30 cellular contexts compared by ENCODE assay signal in genomic region chr10:130054021-130054420, GRCh38. TPM values are rescaled to one million over a fixed set of nuclear protein-coding genes. Genes with fewer than 3 reads are reported as not detected.
"Had no signal": no experiment of that assay in that cellular context is flagged by ENCODE, and none has a peak within 500 bp of the region (broad histone marks: within the 10 kb centered on the region; RNA-seq: fewer than 3 reads in every experiment).

No MANE protein-coding gene starts in this region.

- H3K27me3 ChIP-seq: neutrophil, pancreas, right lobe of liver, sigmoid colon, suprapubic skin, testis, tibial artery, transverse colon, upper lobe of right lung, uterus had no signal

- H3K4me1 Mint-ChIP-seq: naive thymus-derived CD8-positive, alpha-beta T cell; nephron progenitor cell; neural crest cell; stimulated activated effector memory CD8-positive, alpha-beta T cell treated with anti-CD3 and anti-CD28 coated beads, Interleukin-12 subunit alpha, Interleukin-12 subunit beta, amount 100 ng/mL, for 72 hours had no signal

- H3K9me3 ChIP-seq: neutrophil, pancreas, prostate gland, sigmoid colon, suprapubic skin, testis, uterus had no signal

- H3K36me3 ChIP-seq: neutrophil, pancreas, prostate gland, right lobe of liver, sigmoid colon, stomach, suprapubic skin, tibial artery, transverse colon, upper lobe of right lung, uterus had no signal

- H3K4me1 ChIP-seq: pancreas, prostate gland, right lobe of liver, sigmoid colon, stomach, suprapubic skin, testis, tibial artery, transverse colon, upper lobe of right lung, uterus had no signal

- H3K9me3 Mint-ChIP-seq: natural killer cell treated with Interleukin-12 subunit alpha and Interleukin-12 subunit beta and Interleukin-15 and Interleukin-18, amount 100 ng/mL, for 72 hours; neural crest cell; stimulated activated effector memory CD8-positive, alpha-beta T cell treated with anti-CD3 and anti-CD28 coated beads, Interleukin-12 subunit alpha, Interleukin-12 subunit beta, amount 100 ng/mL, for 72 hours; stimulated activated naive CD8-positive, alpha-beta T cell treated with anti-CD3 and anti-CD28 coated beads, Interleukin-15, Interleukin-2, amounts not matched to agents 100 ng/mL and 50 ng/mL, for 24 hours had no signal

- H3K4me3 Mint-ChIP-seq: naive thymus-derived CD8-positive, alpha-beta T cell; natural killer cell treated with Interleukin-12 subunit alpha and Interleukin-12 subunit beta and Interleukin-15 and Interleukin-18, amount 100 ng/mL, for 72 hours; nephron progenitor cell; neural crest cell; stimulated activated effector memory CD8-positive, alpha-beta T cell treated with anti-CD3 and anti-CD28 coated beads, Interleukin-12 subunit alpha, Interleukin-12 subunit beta, amount 100 ng/mL, for 72 hours; stimulated activated naive B cell treated with anti-CD40 and anti-IgM and Interleukin-4, amounts not matched to agents 10 μg/mL and 1 μg/mL and 100 μg/mL, for 72 hours; stimulated activated naive CD8-positive, alpha-beta T cell treated with anti-CD3 and anti-CD28 coated beads, Interleukin-15, Interleukin-2, amounts not matched to agents 100 ng/mL and 50 ng/mL, for 24 hours; type B pancreatic cell had no signal

- H3K27ac Mint-ChIP-seq: naive thymus-derived CD8-positive, alpha-beta T cell; natural killer cell treated with Interleukin-12 subunit alpha and Interleukin-12 subunit beta and Interleukin-15 and Interleukin-18, amount 100 ng/mL, for 72 hours; nephron progenitor cell; stimulated activated effector memory CD8-positive, alpha-beta T cell treated with anti-CD3 and anti-CD28 coated beads, Interleukin-12 subunit alpha, Interleukin-12 subunit beta, amount 100 ng/mL, for 72 hours; stimulated activated naive B cell treated with anti-CD40 and anti-IgM and Interleukin-4, amounts not matched to agents 10 μg/mL and 1 μg/mL and 100 μg/mL, for 72 hours; stimulated activated naive CD8-positive, alpha-beta T cell treated with anti-CD3 and anti-CD28 coated beads, Interleukin-15, Interleukin-2, amounts not matched to agents 100 ng/mL and 50 ng/mL, for 24 hours; type B pancreatic cell had no signal

- H3K27me3 Mint-ChIP-seq: naive thymus-derived CD8-positive, alpha-beta T cell; natural killer cell treated with Interleukin-12 subunit alpha and Interleukin-12 subunit beta and Interleukin-15 and Interleukin-18, amount 100 ng/mL, for 72 hours; stimulated activated naive B cell treated with anti-CD40 and anti-IgM and Interleukin-4, amounts not matched to agents 10 μg/mL and 1 μg/mL and 100 μg/mL, for 72 hours; stimulated activated naive CD8-positive, alpha-beta T cell treated with anti-CD3 and anti-CD28 coated beads, Interleukin-15, Interleukin-2, amounts not matched to agents 100 ng/mL and 50 ng/mL, for 24 hours had no signal

- DNase-seq: naive thymus-derived CD8-positive, alpha-beta T cell; nephron progenitor cell; nucleus accumbens; pancreas; right cardiac atrium; right lobe of liver; sigmoid colon; small intestine; stimulated activated CD4-positive, alpha-beta T cell treated with anti-CD3 and anti-CD28 coated beads, Interleukin-15, amount 100 ng/mL, for 24 hours; stimulated activated CD4-positive, alpha-beta T cell treated with anti-CD3 and anti-CD28 coated beads, Interleukin-2, amount 100 ng/mL, for 24 hours; stimulated activated CD4-positive, alpha-beta T cell treated with anti-CD3 and anti-CD28 coated beads, Interleukin-2, amount 100 ng/mL, for 48 hours; stimulated activated CD4-positive, alpha-beta T cell treated with anti-CD3 and anti-CD28 coated beads, Interleukin-4, amount 100 ng/mL, for 24 hours; stimulated activated naive B cell treated with anti-CD40 and anti-IgM and Interleukin-4, amounts not matched to agents 10 μg/mL and 1 μg/mL and 100 μg/mL, for 72 hours; stimulated activated naive CD4-positive, alpha-beta T cell treated with Interleukin-2 at 50 U/mL for 16 hours; stomach; substantia nigra; testis; transverse colon; upper lobe of right lung; uterus had no signal

- H3K27ac ChIP-seq: neutrophil, pancreas, prostate gland, right lobe of liver, sigmoid colon, stomach, suprapubic skin, testis, tibial artery, transverse colon, upper lobe of right lung, uterus had no signal

- H3K4me3 ChIP-seq: pancreas, prostate gland, right lobe of liver, sigmoid colon, stomach, suprapubic skin, testis, tibial artery, transverse colon, upper lobe of right lung, uterus had no signal

- ATAC-seq: naive thymus-derived CD8-positive, alpha-beta T cell; natural killer cell treated with Interleukin-12 subunit alpha and Interleukin-12 subunit beta and Interleukin-15 and Interleukin-18, amount 100 ng/mL, for 72 hours; pancreas; right cardiac atrium; right lobe of liver; stimulated activated effector memory CD8-positive, alpha-beta T cell treated with anti-CD3 and anti-CD28 coated beads, Interleukin-12 subunit alpha, Interleukin-12 subunit beta, amount 100 ng/mL, for 72 hours; stimulated activated naive B cell treated with anti-CD40 and anti-IgM and Interleukin-4, amounts not matched to agents 10 μg/mL and 1 μg/mL and 100 μg/mL, for 72 hours; upper lobe of right lung had no signal

- H3K36me3 Mint-ChIP-seq: natural killer cell treated with Interleukin-12 subunit alpha and Interleukin-12 subunit beta and Interleukin-15 and Interleukin-18, amount 100 ng/mL, for 72 hours; stimulated activated effector memory CD8-positive, alpha-beta T cell treated with anti-CD3 and anti-CD28 coated beads, Interleukin-12 subunit alpha, Interleukin-12 subunit beta, amount 100 ng/mL, for 72 hours; type B pancreatic cell had no signal

RNA-seq across cellular contexts. Expression of gene C10orf143, which starts 56.6 kb away (rescaled TPM):
- total RNA-seq: skeletal muscle tissue had no signal
